8 cellular contexts compared by ENCODE assay signal in genomic region chr10:99328579-99329237, GRCh38. TPM values are rescaled to one million over a fixed set of nuclear protein-coding genes. Genes with fewer than 3 reads are reported as not detected.
DNase-seq lines count a peak whose midpoint lies in the region; ATAC-seq and TF ChIP-seq lines count a peak whose summit lies in the region.

No MANE protein-coding gene starts in this region.

- intact Hi-C loops in right lobe of liver (cut with DNase I), result no loop called here

- peaks cover 52% of the 10 kb centered on the region for H3K27me3 Mint-ChIP-seq in activated naive CD4-positive, alpha-beta T cell treated with anti-CD3 and anti-CD28 coated beads, Interleukin-2, amount 10 ng/mL, durations not matched to agents 7 days and 5 days
- H3K27me3 Mint-ChIP-seq in activated naive CD8-positive, alpha-beta T cell treated with anti-CD3 and anti-CD28 coated beads, Interleukin-2, amount 50 U/mL, for 24 hours, result peaks cover 41% of the 10 kb centered on the region
- H3K27me3 Mint-ChIP-seq in type B pancreatic cell, result peaks cover 56% of the 10 kb centered on the region

- peak overlapping the region; percentile 40 to 49 (median 41) for H3K4me3 ChIP-seq in right lobe of liver

- H3K4me1 ChIP-seq in right lobe of liver, result peaks cover 0 to 17% (median 0%) of the 10 kb centered on the region in 4 donors

- ATAC-seq in activated naive CD8-positive, alpha-beta T cell treated with anti-CD3 and anti-CD28 coated beads, Interleukin-2, amount 50 U/mL, for 24 hours, result no peak
- no peak for ATAC-seq in right lobe of liver
- no peak for ATAC-seq in HG02610 (IDR thresholded peaks at IDR 0.05; ENCODE audit: unreplicated experiment)
- no peak for ATAC-seq in GM19351 (IDR thresholded peaks at IDR 0.05; ENCODE audit: unreplicated experiment)

- peaks cover 14% of the 10 kb centered on the region for H3K4me1 Mint-ChIP-seq in activated naive CD4-positive, alpha-beta T cell treated with anti-CD3 and anti-CD28 coated beads, Interleukin-2, amount 10 ng/mL, durations not matched to agents 7 days and 5 days
- peaks cover 5% of the 10 kb centered on the region for H3K4me1 Mint-ChIP-seq in activated naive CD8-positive, alpha-beta T cell treated with anti-CD3 and anti-CD28 coated beads, Interleukin-2, amount 50 U/mL, for 24 hours
- peaks cover 6% of the 10 kb centered on the region for H3K4me1 Mint-ChIP-seq in type B pancreatic cell (ENCODE audit: unreplicated experiment)

- no peaks in the 10 kb centered on the region for H3K9me3 ChIP-seq in right lobe of liver

- H3K9me3 Mint-ChIP-seq in activated naive CD4-positive, alpha-beta T cell treated with anti-CD3 and anti-CD28 coated beads, Interleukin-2, amount 10 ng/mL, durations not matched to agents 7 days and 5 days, result no peaks in the 10 kb centered on the region
- H3K9me3 Mint-ChIP-seq in activated naive CD8-positive, alpha-beta T cell treated with anti-CD3 and anti-CD28 coated beads, Interleukin-2, amount 50 U/mL, for 24 hours, result no peaks in the 10 kb centered on the region
- H3K9me3 Mint-ChIP-seq in type B pancreatic cell, result no peaks in the 10 kb centered on the region

- peak overlapping the region; percentile 65 for H3K4me3 Mint-ChIP-seq in activated naive CD4-positive, alpha-beta T cell treated with anti-CD3 and anti-CD28 coated beads, Interleukin-2, amount 10 ng/mL, durations not matched to agents 7 days and 5 days
- H3K4me3 Mint-ChIP-seq in activated naive CD8-positive, alpha-beta T cell treated with anti-CD3 and anti-CD28 coated beads, Interleukin-2, amount 50 U/mL, for 24 hours, result peak overlapping the region; percentile 59
- peak overlapping the region; percentile 82 for H3K4me3 Mint-ChIP-seq in type B pancreatic cell

- no peak for DNase-seq in activated naive CD4-positive, alpha-beta T cell treated with anti-CD3 and anti-CD28 coated beads, Interleukin-2, amount 10 ng/mL, durations not matched to agents 7 days and 5 days
- no peak for DNase-seq in activated naive CD4-positive, alpha-beta T cell treated with Interleukin-2 at 50 U/mL for 16 hours
- no peak for DNase-seq in activated naive CD8-positive, alpha-beta T cell treated with anti-CD3 and anti-CD28 coated beads, Interleukin-2, amount 50 U/mL, for 24 hours
- DNase-seq in right lobe of liver (no peak), type B pancreatic cell (ENCODE audit: extremely low spot score, unreplicated experiment) (no peak), MV-4-11 (lab: John Stamatoyannopoulos, UW) (no peak)

- no peak overlapping the region for H3K27ac ChIP-seq in right lobe of liver

- peaks cover 2% of the 10 kb centered on the region for H3K36me3 Mint-ChIP-seq in activated naive CD4-positive, alpha-beta T cell treated with anti-CD3 and anti-CD28 coated beads, Interleukin-2, amount 10 ng/mL, durations not matched to agents 7 days and 5 days
- H3K36me3 Mint-ChIP-seq in activated naive CD8-positive, alpha-beta T cell treated with anti-CD3 and anti-CD28 coated beads, Interleukin-2, amount 50 U/mL, for 24 hours (ENCODE audit: low read depth), result peaks cover 2% of the 10 kb centered on the region
- no peaks in the 10 kb centered on the region for H3K36me3 Mint-ChIP-seq in type B pancreatic cell

- H3K36me3 ChIP-seq in right lobe of liver, result no peaks in the 10 kb centered on the region

- no peak for TF ChIP-seq POLR2A in right lobe of liver (IDR thresholded peaks at IDR 0.05)

- CTCF ChIA-PET in activated naive CD4-positive, alpha-beta T cell treated with anti-CD3 and anti-CD28 coated beads, Interleukin-2, amount 10 ng/mL, durations not matched to agents 7 days and 5 days (lab: Charles Lee), result no interaction called here

- H3K27me3 ChIP-seq in right lobe of liver, result peaks cover 0 to 19% of the 10 kb centered on the region in 2 donors

- H3K27ac Mint-ChIP-seq in activated naive CD4-positive, alpha-beta T cell treated with anti-CD3 and anti-CD28 coated beads, Interleukin-2, amount 10 ng/mL, durations not matched to agents 7 days and 5 days, result no peak overlapping the region
- H3K27ac Mint-ChIP-seq in activated naive CD8-positive, alpha-beta T cell treated with anti-CD3 and anti-CD28 coated beads, Interleukin-2, amount 50 U/mL, for 24 hours, result no peak overlapping the region
- no peak overlapping the region for H3K27ac Mint-ChIP-seq in type B pancreatic cell

- no peak for TF ChIP-seq CTCF in right lobe of liver (IDR thresholded peaks at IDR 0.05)
- TF ChIP-seq CTCF in type B pancreatic cell (conservative IDR thresholded peaks at IDR 0.05), result peak; percentile 12

- WGBS in right lobe of liver (ENCODE audit: insufficient coverage, low coverage, low lambda C conversion rate, missing lambda C conversion rate), result 57% methylated on average over 9 of the region's 16 CpGs

RNA-seq across cellular contexts. Expression of gene CNNM1, which starts 0.4 kb away (rescaled TPM):
- total RNA-seq in right lobe of liver (under 1 TPM; 0.12 to 0.40 (median 0.20) TPM), type B pancreatic cell (ENCODE audit: low replicate concordance) (1.7 and 2.0 TPM in 2 replicates)
